In the genomic region with DNA sequence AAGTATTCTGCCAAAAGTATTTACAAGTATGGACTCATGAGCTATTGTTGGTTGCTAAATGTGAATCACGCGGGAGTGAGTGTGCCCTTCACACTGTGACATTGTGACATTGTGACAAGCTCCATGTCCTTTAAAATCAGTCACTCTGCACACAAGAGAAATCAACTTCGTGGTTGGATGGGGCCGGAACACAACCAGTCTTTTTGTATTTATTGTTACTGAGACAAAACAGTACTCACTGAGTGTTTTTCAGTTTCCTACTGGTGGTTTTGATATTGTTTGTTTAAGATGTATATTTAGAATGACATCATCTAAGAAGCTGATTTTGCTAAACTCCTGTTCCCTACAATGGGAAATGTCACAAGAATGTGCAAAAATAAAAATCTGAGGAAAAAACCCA, we compare ENCODE assay signal across 8 cellular contexts. TPM values are rescaled to one million over a fixed set of nuclear protein-coding genes. Genes with fewer than 3 reads are reported as not detected.
DNase-seq lines count a peak whose midpoint lies in the region; ATAC-seq and TF ChIP-seq lines count a peak whose summit lies in the region.

No MANE protein-coding gene starts in this region.

- no peaks in the 10 kb centered on the region for H3K9me3 Mint-ChIP-seq in endothelial cell (ENCODE audit: unreplicated experiment)

- no peak overlapping the region for H3K27ac Mint-ChIP-seq in endothelial cell (ENCODE audit: unreplicated experiment)

- DNase-seq in GM10248 (ENCODE audit: extremely low spot score) (peak; percentile 35), coronary artery (ENCODE audit: low spot score) (peak; percentile 52), endothelial cell (ENCODE audit: low spot score) (no peak), GM03348 (ENCODE audit: low spot score) (no peak), AML-193 (lab: John Stamatoyannopoulos, UW) (no peak)
- DNase-seq in NK-92 treated with Interleukin-12 subunit alpha and Interleukin-12 subunit beta, amount 100 ng/mL, for 24 hours (lab: John Stamatoyannopoulos, UW): no peak

- H3K4me1 Mint-ChIP-seq in endothelial cell (ENCODE audit: unreplicated experiment): peaks cover 8% of the 10 kb centered on the region

- CTCF ChIA-PET in GM10248 (lab: Yijun Ruan, JAX): interaction anchor here (1.0 to 2.0 kb wide), 7 partner anchors 9 to 78 kb away, joined by 3 to 7 read pairs (median 4); partner anchors contain the start of gene SYNM

- H3K27ac ChIP-seq in coronary artery: peak overlapping the region in 1 of 2 donors; percentile 35

- TF ChIP-seq CTCF in GM10248 (IDR thresholded peaks at IDR 0.05; ENCODE audit: control extremely low read depth, extremely low read depth, low read depth, missing control alignments): no peak
- TF ChIP-seq CTCF in coronary artery (IDR thresholded peaks at IDR 0.05): no peak
- TF ChIP-seq CTCF in endothelial cell (IDR thresholded peaks at IDR 0.05; ENCODE audit: unreplicated experiment): no peak

- ATAC-seq in GM19438 (IDR thresholded peaks at IDR 0.05; ENCODE audit: low read depth, unreplicated experiment) (peak; percentile 84), HG03066 (IDR thresholded peaks at IDR 0.05; ENCODE audit: low read depth, unreplicated experiment) (peak; percentile 69)

- H3K4me3 Mint-ChIP-seq in endothelial cell (ENCODE audit: unreplicated experiment): no peak overlapping the region

- H3K4me3 ChIP-seq in coronary artery: no peak overlapping the region

- POLR2A ChIA-PET in GM10248 (lab: Yijun Ruan, JAX): interaction anchor here (1.1 kb wide), 1 partner anchor 30 kb away, joined by 5 read pairs; no protein-coding TSS in a partner anchor

- peaks cover 13% of the 10 kb centered on the region for H3K36me3 Mint-ChIP-seq in endothelial cell (ENCODE audit: low read depth, unreplicated experiment)

- H3K27me3 Mint-ChIP-seq in endothelial cell (ENCODE audit: unreplicated experiment): no peaks in the 10 kb centered on the region

RNA-seq across cellular contexts. Expression of gene SYNM, which starts 30.3 kb away (rescaled TPM):
- 1.7 TPM for total RNA-seq in endothelial cell (ENCODE audit: unreplicated experiment)

Comparison
In these comparisons a context has a peak if more than half of its experiments do, and no peak if none do; other contexts are left out.
1. DNase-seq: peak in GM10248 (single experiment) and coronary artery (single experiment); none in endothelial cell (single experiment), GM03348 (single experiment), NK-92 treated with Interleukin-12 subunit alpha and Interleukin-12 subunit beta, amount 100 ng/mL, for 24 hours (single experiment) and AML-193 (0 of 2).